In genomic region chr3:69354948-69355347, GRCh38 we compare ENCODE assay signal across 29 cellular contexts. TPM values are rescaled to one million over a fixed set of nuclear protein-coding genes. Genes with fewer than 3 reads are reported as not detected.
A peak's percentile ranks its signal among the peaks of the same experiment; 100 is the strongest.
DNase-seq lines count a peak whose midpoint lies in the region; ATAC-seq, FAIRE-seq and TF ChIP-seq lines count a peak whose summit lies in the region.
"Had no signal": no experiment of that assay in that cellular context is flagged by ENCODE, and none has a peak within 500 bp of the region (broad histone marks: within the 10 kb centered on the region; RNA-seq: fewer than 3 reads in every experiment).

No MANE protein-coding gene starts in this region.

- H3K4me1 ChIP-seq in SK-N-SH (ENCODE audit: control insufficient read depth in 1 of 2, insufficient read depth in 2 of 2, low read depth in 1 of 2, low read length in 1 of 2), result peaks cover 0 to 6% of the 10 kb centered on the region in 2 experiments; a peak in 3 of 4 replicates
- peaks cover 39% of the 10 kb centered on the region for H3K4me1 ChIP-seq in endothelial cell of umbilical vein (ENCODE audit: control insufficient read depth, extremely low read depth, insufficient read depth, low read length)
- H3K4me1 ChIP-seq: pancreas had no signal

- no peaks in the 10 kb centered on the region for H3K79me2 ChIP-seq in SK-N-SH (ENCODE audit: insufficient read depth)
- H3K79me2 ChIP-seq in endothelial cell of umbilical vein (ENCODE audit: control insufficient read depth, insufficient read depth, low read length), result peaks cover 30% of the 10 kb centered on the region

- H3K4me2 ChIP-seq in SK-N-SH, result peak overlapping the region; percentile 51; the same call in 1 of the 2 replicates
- H3K4me2 ChIP-seq in endothelial cell of umbilical vein (ENCODE audit: insufficient read depth, low read length), result peak overlapping the region; percentile 83
- H3K4me2 ChIP-seq: KMS-11 had no signal

- DNase-seq in EH (ENCODE audit: low read depth) (peak; percentile 63), SK-N-SH (no peak), endothelial cell of umbilical vein (ENCODE audit: low read depth, low spot score) (peak; percentile 79), substantia nigra (lab: John Stamatoyannopoulos, UW) (peak in 3 of 49 donors; percentile 5 to 37 (median 14))
- DNase-seq in activated effector memory CD4-positive, alpha-beta T cell treated with Interleukin-2 at 50 U/mL for 16 hours, result no peak
- DNase-seq: activated CD4-positive, alpha-beta T cell treated with anti-CD3 and anti-CD28 coated beads for 4 hours; activated gamma-delta T cell; activated T-cell treated with anti-CD3 and anti-CD28 coated beads, Interleukin-2, amount 50 U/mL, for 1 hour; CD4-positive, CD25-positive, alpha-beta regulatory T cell; H7; islet precursor cell; left ventricle myocardium inferior; mesendoderm; NCI-H1417 treated with DMSO at 0.1 percent for 48 hours; NCI-H2107; NCI-H345; pancreas; retina; T-helper 9 cell; upper lobe of right lung had no signal

- CTCF ChIA-PET in SK-N-SH (lab: Yijun Ruan, JAX) (interaction anchor here (0.7 to 1.0 kb wide), 3 partner anchors 15 to 193 kb away, joined by 3 to 4 read pairs (median 3); no protein-coding TSS in a partner anchor), endothelial cell of umbilical vein (lab: Charles Lee) (interaction anchor here (0.7 to 2.2 kb wide), 9 partner anchors 13 to 55 kb away, joined by 3 to 9 read pairs (median 4); no protein-coding TSS in a partner anchor)

- no peak for FAIRE-seq in endothelial cell of umbilical vein (lab: Jason Lieb, UNC)
- FAIRE-seq: GM18507, pancreas had no signal

- H3K9me1 ChIP-seq in endothelial cell of umbilical vein (replicated peaks; ENCODE audit: control insufficient read depth, extremely low read depth, insufficient read depth, low read length), result no peaks in the 10 kb centered on the region

- dilution Hi-C loops in endothelial cell of umbilical vein (cut with MboI; ENCODE audit: extremely low pct_ligation_motif_present, low sequenced_read_pairs), result no loop called here

- H3K9ac ChIP-seq in SK-N-SH (no peak overlapping the region; the same call in 1 of the 2 replicates), endothelial cell of umbilical vein (replicated peaks; ENCODE audit: extremely low read depth, insufficient read depth, low read length) (no peak overlapping the region)
- H3K9ac ChIP-seq: KMS-11 had no signal

- H4K20me1 ChIP-seq in SK-N-SH (ENCODE audit: insufficient read depth) (no peaks in the 10 kb centered on the region), endothelial cell of umbilical vein (replicated peaks; ENCODE audit: control insufficient read depth, extremely low read depth, insufficient read depth, low read length) (peaks cover 8% of the 10 kb centered on the region)

- H3K9me3 ChIP-seq in SK-N-SH, result no peaks in the 10 kb centered on the region
- no peaks in the 10 kb centered on the region for H3K9me3 ChIP-seq in endothelial cell of umbilical vein (replicated peaks; ENCODE audit: control insufficient read depth, insufficient read depth, low read length)
- H3K9me3 ChIP-seq: pancreas, upper lobe of right lung had no signal

- H3K9me2 ChIP-seq in SK-N-SH, result no peaks in the 10 kb centered on the region

- H2AFZ ChIP-seq in SK-N-SH (ENCODE audit: low read depth) (no peak overlapping the region), endothelial cell of umbilical vein (ENCODE audit: low read depth, low read length) (no peak overlapping the region)

- TF ChIP-seq POLR2A in endothelial cell of umbilical vein (IDR thresholded peaks at IDR 0.05; ENCODE audit: low read depth, low read length), result no peak

- no peak for TF ChIP-seq CTCF in SK-N-SH (IDR thresholded peaks at IDR 0.05)
- TF ChIP-seq CTCF in endothelial cell of umbilical vein (IDR thresholded peaks at IDR 0.05; ENCODE audit: extremely low read depth in 1 of 2, insufficient read depth in 1 of 2, low read depth in 1 of 2, low read length in 2 of 2), result no peak

- 0 out of 4 replicates have a peak, but pooled peaks of 1 of the 2 experiments have one; percentile 13 for TF ChIP-seq EP300 in SK-N-SH (IDR thresholded peaks at IDR 0.05; ENCODE audit: borderline replicate concordance in 1 of 2, low read depth in 1 of 2, low read length in 1 of 2)

- 27% methylated on average over 2 of the region's 2 CpGs for WGBS in SK-N-SH (ENCODE audit: low lambda C conversion rate)

- H3K27ac ChIP-seq in SK-N-SH (ENCODE audit: low read depth in 2 of 2, low read length in 1 of 2), result peak overlapping the region in 1 of 2 experiments; percentile 76; a peak in 2 of 4 replicates
- peak overlapping the region; percentile 100 for H3K27ac ChIP-seq in endothelial cell of umbilical vein (ENCODE audit: insufficient read depth, low read depth, low read length)
- peak overlapping the region; percentile 6 for H3K27ac ChIP-seq in substantia nigra (ENCODE audit: low read depth, low read length, poor library complexity, severe bottlenecking)
- H3K27ac ChIP-seq: epithelial cell of prostate, KMS-11, pancreas, upper lobe of right lung, VCaP had no signal

- POLR2A ChIA-PET in SK-N-SH (lab: Yijun Ruan, JAX) (interaction anchor here (0.7 kb wide), 1 partner anchor 21 kb away, joined by 3 read pairs; no protein-coding TSS in a partner anchor), endothelial cell of umbilical vein (lab: Charles Lee) (no interaction called here)

- TF ChIP-seq RAD21 in SK-N-SH (IDR thresholded peaks at IDR 0.05; ENCODE audit: low read length), result no peak

- no TSS peak for BruUV-seq in endothelial cell of umbilical vein (replicated peaks; lab: Mats Ljungman, UMichigan)

- H3K4me3 ChIP-seq in SK-N-SH (ENCODE audit: low read depth in 2 of 2, low read length in 1 of 2), result no peak overlapping the region
- H3K4me3 ChIP-seq in endothelial cell of umbilical vein (replicated peaks in 1 of 3; ENCODE audit: insufficient read depth in 1 of 3, low read depth in 1 of 3, low read length in 3 of 3), result no peak overlapping the region
- H3K4me3 ChIP-seq: left ventricle myocardium inferior, pancreas, skin epidermis, upper lobe of right lung had no signal

- no peak for ATAC-seq in HG03378 (IDR thresholded peaks at IDR 0.05; ENCODE audit: unreplicated experiment)
- ATAC-seq in HG02678 (IDR thresholded peaks at IDR 0.05; ENCODE audit: unreplicated experiment), result no peak
- ATAC-seq: Panc1; pancreas; stimulated activated memory B cell treated with anti-CD40 and anti-IgM and Interleukin-4, amounts not matched to agents 10 μg/mL and 1 μg/mL and 100 μg/mL, for 72 hours; upper lobe of right lung had no signal

- H3K36me3 ChIP-seq in SK-N-SH (replicated peaks in 1 of 2; ENCODE audit: control insufficient read depth in 1 of 2, insufficient read depth in 2 of 2, low read length in 1 of 2) (no peaks in the 10 kb centered on the region), endothelial cell of umbilical vein (ENCODE audit: control insufficient read depth in 2 of 2, extremely low read depth in 1 of 2, insufficient read depth in 2 of 2, low read length in 2 of 2) (no peaks in the 10 kb centered on the region)
- H3K36me3 ChIP-seq: left ventricle myocardium inferior, pancreas, upper lobe of right lung had no signal

- intact Hi-C loops in endothelial cell of umbilical vein (cut with micrococcal nuclease), result no loop called here

- H3K27me3 ChIP-seq in SK-N-SH (ENCODE audit: insufficient read depth) (no peaks in the 10 kb centered on the region), endothelial cell of umbilical vein (ENCODE audit: control insufficient read depth in 2 of 2, insufficient read depth in 2 of 2, low read length in 2 of 2) (no peaks in the 10 kb centered on the region)
- H3K27me3 ChIP-seq: pancreas, upper lobe of right lung had no signal

- peaks cover 22% of the 10 kb centered on the region for H3F3A ChIP-seq in SK-N-SH (replicated peaks; ENCODE audit: insufficient read depth)

TF ChIP-seq in SK-N-SH, 30 proteins besides CTCF, POLR2A, EP300 and RAD21 (continues in another document):
- TF ChIP-seq PBX3 (IDR thresholded peaks at IDR 0.05), result peak; percentile 19; the same call in 1 of the 2 replicates
- no peak for TF ChIP-seq NRF1 (IDR thresholded peaks at IDR 0.05; ENCODE audit: low read depth, low read length)
- peak; percentile 74; the same call in 1 of the 2 replicates for TF ChIP-seq FOSL2 (IDR thresholded peaks at IDR 0.05; ENCODE audit: borderline replicate concordance, low read depth)

TF ChIP-seq in endothelial cell of umbilical vein, 7 proteins besides CTCF, POLR2A, EP300 and RAD21:
- TF ChIP-seq GATA2 (IDR thresholded peaks at IDR 0.05; ENCODE audit: insufficient read depth, insufficient read length, low read depth, low read length), result peak; percentile 93
- no peak for TF ChIP-seq EZH2 (IDR thresholded peaks at IDR 0.05; ENCODE audit: borderline replicate concordance, low read depth, low read length, severe bottlenecking)
- TF ChIP-seq MYC (IDR thresholded peaks at IDR 0.05; ENCODE audit: low read depth, low read length), result no peak
- TF ChIP-seq POLR2AphosphoS5 (IDR thresholded peaks at IDR 0.05; ENCODE audit: insufficient read depth, low read depth, low read length), result no peak
- TF ChIP-seq JUN (IDR thresholded peaks at IDR 0.05; ENCODE audit: borderline replicate concordance, insufficient read depth, insufficient read length, low read depth), result no peak
- TF ChIP-seq MAX (IDR thresholded peaks at IDR 0.05; ENCODE audit: insufficient read depth, insufficient read length), result no peak
- peak; percentile 43 for TF ChIP-seq FOS (IDR thresholded peaks at IDR 0.05; ENCODE audit: borderline replicate concordance, insufficient read depth, low read length)
TF ChIP-seq in endothelial cell of umbilical vein: peak in this region for 2.

RNA-seq across cellular contexts. Expression of gene FRMD4B, which starts 30.9 kb away (rescaled TPM):
- polyA plus RNA-seq in SK-N-SH (2012; rRNA removed) (0.53 and 0.91 TPM in 2 replicates), endothelial cell of umbilical vein (58.4 and 66.4 TPM in 2 replicates)
- polyA plus RNA-seq in SK-N-SH (2012; cell fraction: cytosol; rRNA removed), result 0.50 and 0.60 TPM in 2 replicates
- polyA plus RNA-seq in SK-N-SH (2012; cell fraction: nucleus; rRNA removed), result 0.82 and 0.85 TPM in 2 replicates
- total RNA-seq in endothelial cell of umbilical vein, result 77.7 and 89.7 TPM in 2 replicates
- 54.0 and 54.3 TPM in 2 replicates for polyA plus RNA-seq in endothelial cell of umbilical vein (2011; cell fraction: cytosol; rRNA removed)
- 187 and 208 TPM in 2 replicates for polyA plus RNA-seq in endothelial cell of umbilical vein (2011; cell fraction: nucleus; rRNA removed)
- polyA plus RNA-seq in endothelial cell of umbilical vein (2012), result 48.6 and 55.5 TPM in 2 replicates
- polyA minus RNA-seq in endothelial cell of umbilical vein, result 215 and 218 TPM in 2 replicates
- polyA minus RNA-seq in endothelial cell of umbilical vein (2011; cell fraction: cytosol; rRNA and poly(A)+ RNA removed), result 3.3 TPM
- polyA minus RNA-seq in endothelial cell of umbilical vein (2011; cell fraction: nucleus; rRNA and poly(A)+ RNA removed), result 236 and 297 TPM in 2 replicates

Comparison
In these comparisons a context has a peak if more than half of its experiments do, and no peak if none do; other contexts are left out.
1. DNase-seq: peak in EH (single experiment) and endothelial cell of umbilical vein (single experiment); none in SK-N-SH (single experiment) and activated effector memory CD4-positive, alpha-beta T cell treated with Interleukin-2 at 50 U/mL for 16 hours (single experiment).
2. RNA of gene FRMD4B, which starts 30.9 kb away (polyA plus RNA-seq): 48.6 to 208 TPM in endothelial cell of umbilical vein; 0.50 to 0.91 TPM in SK-N-SH; every median in the first group is over 10 times any median in the second.